ENCODE assay signal across 17 cellular contexts in genomic region chr9:71634753-71635152, GRCh38.
DNase-seq lines count a peak whose midpoint lies in the region; ATAC-seq, FAIRE-seq and TF ChIP-seq lines count a peak whose summit lies in the region.
"Had no signal": no experiment of that assay in that cellular context is flagged by ENCODE, and none has a peak within 500 bp of the region (broad histone marks: within the 10 kb centered on the region; RNA-seq: fewer than 3 reads in every experiment).

No MANE protein-coding gene starts in this region.

- H3K4me3 ChIP-seq in RWPE2 (ENCODE audit: severe bottlenecking): no peak overlapping the region
- H3K4me3 ChIP-seq in endodermal cell (ENCODE audit: low read length): no peak overlapping the region
- H3K4me3 ChIP-seq in neural progenitor cell: no peak overlapping the region
- H3K4me3 ChIP-seq: GM12878 had no signal

- H3K27me3 ChIP-seq in RWPE2 (ENCODE audit: insufficient read depth, poor library complexity, severe bottlenecking) (no peaks in the 10 kb centered on the region), endodermal cell (ENCODE audit: control insufficient read depth, insufficient read depth, low read length, poor library complexity, severe bottlenecking) (no peaks in the 10 kb centered on the region), neural progenitor cell (no peaks in the 10 kb centered on the region)

- no peak overlapping the region for H3K4me3 Mint-ChIP-seq in endodermal cell
- no peak overlapping the region for H3K4me3 Mint-ChIP-seq in neural progenitor cell
- H3K4me3 Mint-ChIP-seq: CD4-positive, alpha-beta memory T cell; HFFc6 had no signal

- H3K4me1 Mint-ChIP-seq in endodermal cell (peaks cover 5% of the 10 kb centered on the region), neural progenitor cell (no peaks in the 10 kb centered on the region)

- WGBS in endodermal cell (ENCODE audit: insufficient coverage in 1 of 2, insufficient read length in 1 of 2), 2 experiments: 84 to 87% methylated on average over 3 to 4 of the region's 4 CpGs

- no peaks in the 10 kb centered on the region for H3F3A ChIP-seq in neural progenitor cell (ENCODE audit: low read depth)

- H3K9me3 Mint-ChIP-seq in endodermal cell (no peaks in the 10 kb centered on the region), neural progenitor cell (no peaks in the 10 kb centered on the region)
- H3K9me3 Mint-ChIP-seq: CD4-positive, alpha-beta memory T cell; HFFc6 had no signal

- DNase-seq in G401 (ENCODE audit: low spot score) (peak; percentile 39), RWPE2 (ENCODE audit: low spot score) (no peak), endodermal cell (no peak), neural progenitor cell (ENCODE audit: low spot score) (no peak), kidney tubule cell (ENCODE audit: low spot score) (no peak), SW 1271 (lab: John Stamatoyannopoulos, UW) (no peak), NCI-H1048 (lab: John Stamatoyannopoulos, UW) (no peak), GM19239 (ENCODE audit: insufficient read length, low spot score) (no peak)
- DNase-seq: CD4-positive, alpha-beta memory T cell; DND-41; GDM1; GOT3; HFFc6; NCI-H1436 treated with DMSO at 0.1 percent for 48 hours; NCI-H2081; NCI-H774 had no signal

- H3K27ac ChIP-seq in RWPE2 (ENCODE audit: poor library complexity, severe bottlenecking): no peak overlapping the region
- no peak overlapping the region for H3K27ac ChIP-seq in endodermal cell (ENCODE audit: low read depth, low read length)
- H3K27ac ChIP-seq in neural progenitor cell: no peak overlapping the region

- no peaks in the 10 kb centered on the region for H3K79me2 ChIP-seq in neural progenitor cell (ENCODE audit: low read depth)

- H3K9ac ChIP-seq in endodermal cell (ENCODE audit: extremely low read depth, low read length, poor library complexity, severe bottlenecking): no peak overlapping the region
- no peak overlapping the region for H3K9ac ChIP-seq in neural progenitor cell

- H4K20me1 ChIP-seq in neural progenitor cell (ENCODE audit: low read depth): no peaks in the 10 kb centered on the region

- in situ Hi-C loops in G401 (cut with HindIII; ENCODE audit: low sequenced_read_pairs): no loop called here

- no peaks in the 10 kb centered on the region for H3K36me3 ChIP-seq in RWPE2 (ENCODE audit: low read depth)
- no peaks in the 10 kb centered on the region for H3K36me3 ChIP-seq in endodermal cell (ENCODE audit: control insufficient read depth, insufficient read depth, low read length)
- no peaks in the 10 kb centered on the region for H3K36me3 ChIP-seq in neural progenitor cell

- H3K4me2 ChIP-seq in neural progenitor cell: no peak overlapping the region

- H3K4me1 ChIP-seq in RWPE2 (ENCODE audit: insufficient read depth, poor library complexity, severe bottlenecking) (no peaks in the 10 kb centered on the region), endodermal cell (ENCODE audit: control insufficient read depth, insufficient read depth, low read length) (no peaks in the 10 kb centered on the region), neural progenitor cell (peaks cover 9% of the 10 kb centered on the region)

- no peak for ATAC-seq in RWPE2 (ENCODE audit: low read depth)
- ATAC-seq: GM12878 had no signal

- peak overlapping the region; percentile 20 for H2AFZ ChIP-seq in neural progenitor cell (replicated peaks)

- H3K9me3 ChIP-seq in RWPE2 (ENCODE audit: severe bottlenecking) (no peaks in the 10 kb centered on the region), endodermal cell (ENCODE audit: control insufficient read depth, low read length) (no peaks in the 10 kb centered on the region), neural progenitor cell (ENCODE audit: low read depth) (no peaks in the 10 kb centered on the region)

- no peaks in the 10 kb centered on the region for H3K36me3 Mint-ChIP-seq in endodermal cell (ENCODE audit: low read depth)
- H3K36me3 Mint-ChIP-seq in neural progenitor cell: no peaks in the 10 kb centered on the region
- H3K36me3 Mint-ChIP-seq: CD4-positive, alpha-beta memory T cell had no signal

- no peaks in the 10 kb centered on the region for H3K27me3 Mint-ChIP-seq in endodermal cell (ENCODE audit: insufficient read depth)
- peaks cover 2% of the 10 kb centered on the region for H3K27me3 Mint-ChIP-seq in neural progenitor cell (ENCODE audit: insufficient read depth, low read depth)
- H3K27me3 Mint-ChIP-seq: CD4-positive, alpha-beta memory T cell had no signal

- peak; percentile 31 for TF ChIP-seq CTCF in RWPE2 (IDR thresholded peaks at IDR 0.05; ENCODE audit: poor library complexity, severe bottlenecking)
- TF ChIP-seq CTCF in endodermal cell (conservative IDR thresholded peaks at IDR 0.05): peak; percentile 22
- TF ChIP-seq CTCF in neural progenitor cell (IDR thresholded peaks at IDR 0.05): peak; percentile 36

- FAIRE-seq in GM19239 (lab: Jason Lieb, UNC): no peak
- FAIRE-seq: GM12878 had no signal

- no peak overlapping the region for H3K27ac Mint-ChIP-seq in endodermal cell
- no peak overlapping the region for H3K27ac Mint-ChIP-seq in neural progenitor cell
- H3K27ac Mint-ChIP-seq: HFFc6 had no signal
